17 cellular contexts compared by ENCODE assay signal in the genomic region with DNA sequence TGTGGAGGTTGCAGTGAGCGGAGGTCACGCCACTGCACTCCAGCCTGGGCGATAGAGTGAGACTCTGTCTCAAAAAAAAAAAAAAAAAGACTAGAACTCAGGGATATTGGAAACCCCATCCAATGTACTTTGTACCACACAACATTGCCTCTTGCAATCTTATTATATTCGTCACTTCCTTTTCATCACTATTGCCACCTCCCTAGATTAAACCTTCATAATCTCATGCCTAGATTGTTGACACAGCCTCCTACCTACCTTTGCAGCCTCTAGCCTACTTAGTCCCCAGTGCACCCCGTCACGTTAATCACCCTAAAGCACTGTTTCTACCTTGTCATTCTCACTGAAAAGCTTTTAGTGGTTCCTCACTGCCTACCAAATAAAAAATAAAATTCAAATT. TPM values are rescaled to one million over a fixed set of nuclear protein-coding genes. Genes with fewer than 3 reads are reported as not detected.
DNase-seq lines count a peak whose midpoint lies in the region; ATAC-seq and TF ChIP-seq lines count a peak whose summit lies in the region.
"Had no signal": no experiment of that assay in that cellular context is flagged by ENCODE, and none has a peak within 500 bp of the region (broad histone marks: within the 10 kb centered on the region; RNA-seq: fewer than 3 reads in every experiment).

No MANE protein-coding gene starts in this region.

- no peaks in the 10 kb centered on the region for H3K9me3 ChIP-seq in WERI-Rb-1 (ENCODE audit: severe bottlenecking)
- H3K9me3 ChIP-seq: HAP-1 had no signal

- CTCF ChIA-PET in activated naive CD4-positive, alpha-beta T cell treated with anti-CD3 and anti-CD28 coated beads, Interleukin-2, amount 10 ng/mL, durations not matched to agents 7 days and 5 days (lab: Charles Lee), result no interaction called here
- CTCF ChIA-PET in Calu3 (lab: Charles Lee), result no interaction called here

- no peak for ATAC-seq in naive thymus-derived CD8-positive, alpha-beta T cell

- no TSS peak for BruUV-seq in Calu3 (replicated peaks; lab: Mats Ljungman, UMichigan)

- H3K36me3 ChIP-seq in WERI-Rb-1, result no peaks in the 10 kb centered on the region
- H3K36me3 ChIP-seq: HAP-1 had no signal

- TF ChIP-seq CTCF in Calu3 (IDR thresholded peaks at IDR 0.05; ENCODE audit: unreplicated experiment), result no peak
- no peak for TF ChIP-seq CTCF in WERI-Rb-1 (IDR thresholded peaks at IDR 0.05; ENCODE audit: low read depth, low read length)

- intact Hi-C loops in Calu3 (cut with micrococcal nuclease; ENCODE audit: unreplicated experiment), result no loop called here
- intact Hi-C loops in activated T-helper 1 cell treated with anti-CD3 and anti-CD28 coated beads, Interleukin-12 subunit alpha, Interleukin-12 subunit beta, Interleukin-2, Interleukin-4 antibody, amounts not matched to agents 30 ng/mL and 10 ng/mL and 1 ng/mL, durations not matched to agents 14 hours and 24 hours and 36 hours (cut with micrococcal nuclease), result loop anchor here (5.0 kb wide), 3 partner anchors 87 to 168 kb away; a partner anchor contains a TSS

- no peak overlapping the region for H3K4me3 ChIP-seq in WERI-Rb-1 (ENCODE audit: low read depth, low read length)
- H3K4me3 ChIP-seq: HAP-1 had no signal

- H3K27me3 ChIP-seq in WERI-Rb-1 (ENCODE audit: insufficient read depth, low read depth, severe bottlenecking), result no peaks in the 10 kb centered on the region

- H3K4me1 Mint-ChIP-seq in activated naive CD4-positive, alpha-beta T cell treated with anti-CD3 and anti-CD28 coated beads, Interleukin-2, amount 10 ng/mL, durations not matched to agents 7 days and 5 days, result peaks cover 20% of the 10 kb centered on the region
- H3K4me1 Mint-ChIP-seq in Calu3 (ENCODE audit: low read depth, unreplicated experiment), result peaks cover 24% of the 10 kb centered on the region
- H3K4me1 Mint-ChIP-seq in activated T-helper 1 cell treated with anti-CD3 and anti-CD28 coated beads, Interleukin-12 subunit alpha, Interleukin-12 subunit beta, Interleukin-2, Interleukin-4 antibody, amounts not matched to agents 30 ng/mL and 10 ng/mL and 1 ng/mL, durations not matched to agents 14 hours and 24 hours and 36 hours (ENCODE audit: low read depth), result peaks cover 21% of the 10 kb centered on the region
- peaks cover 15 to 30% (median 27%) of the 10 kb centered on the region in 4 donors for H3K4me1 Mint-ChIP-seq in naive thymus-derived CD8-positive, alpha-beta T cell

- H3K27ac ChIP-seq in WERI-Rb-1, result no peak overlapping the region

- H3K4me3 Mint-ChIP-seq in activated naive CD4-positive, alpha-beta T cell treated with anti-CD3 and anti-CD28 coated beads, Interleukin-2, amount 10 ng/mL, durations not matched to agents 7 days and 5 days, result no peak overlapping the region
- H3K4me3 Mint-ChIP-seq in Calu3 (ENCODE audit: low read depth, unreplicated experiment), result no peak overlapping the region
- H3K4me3 Mint-ChIP-seq in activated T-helper 1 cell treated with anti-CD3 and anti-CD28 coated beads, Interleukin-12 subunit alpha, Interleukin-12 subunit beta, Interleukin-2, Interleukin-4 antibody, amounts not matched to agents 30 ng/mL and 10 ng/mL and 1 ng/mL, durations not matched to agents 14 hours and 24 hours and 36 hours, result peak overlapping the region; percentile 55
- peak overlapping the region in 5 of 10 donors; percentile 12 to 45 (median 24) for H3K4me3 Mint-ChIP-seq in naive thymus-derived CD8-positive, alpha-beta T cell

- peak overlapping the region; percentile 68 for H3K27ac Mint-ChIP-seq in activated naive CD4-positive, alpha-beta T cell treated with anti-CD3 and anti-CD28 coated beads, Interleukin-2, amount 10 ng/mL, durations not matched to agents 7 days and 5 days
- peak overlapping the region; percentile 6 for H3K27ac Mint-ChIP-seq in Calu3 (ENCODE audit: unreplicated experiment)
- H3K27ac Mint-ChIP-seq in activated T-helper 1 cell treated with anti-CD3 and anti-CD28 coated beads, Interleukin-12 subunit alpha, Interleukin-12 subunit beta, Interleukin-2, Interleukin-4 antibody, amounts not matched to agents 30 ng/mL and 10 ng/mL and 1 ng/mL, durations not matched to agents 14 hours and 24 hours and 36 hours, result no peak overlapping the region
- H3K27ac Mint-ChIP-seq in naive thymus-derived CD8-positive, alpha-beta T cell, result peak overlapping the region in 7 of 10 donors; percentile 18 to 86 (median 78)

- DNase-seq in activated naive CD4-positive, alpha-beta T cell treated with anti-CD3 and anti-CD28 coated beads, Interleukin-2, amount 10 ng/mL, durations not matched to agents 7 days and 5 days, result no peak
- no peak for DNase-seq in activated naive CD4-positive, alpha-beta T cell (lab: John Stamatoyannopoulos, UW)
- DNase-seq in Calu3 (no peak), NAMALWA (ENCODE audit: low spot score) (no peak), WERI-Rb-1 (no peak)
- no peak for DNase-seq in activated T-helper 1 cell treated with anti-CD3 and anti-CD28 coated beads, Interleukin-12 subunit alpha, Interleukin-12 subunit beta, Interleukin-2, Interleukin-4 antibody, amounts not matched to agents 30 ng/mL and 10 ng/mL and 1 ng/mL, durations not matched to agents 14 hours and 24 hours and 36 hours (ENCODE audit: low spot score)
- DNase-seq in naive thymus-derived CD8-positive, alpha-beta T cell, result no peak
- DNase-seq in stimulated activated CD4-positive, alpha-beta T cell treated with anti-CD3 and anti-CD28 coated beads, Interleukin-2, amount 100 ng/mL, for 48 hours, result no peak
- DNase-seq: DMS153, EL, NCI-H1417 treated with DMSO at 0.1 percent for 48 hours, NCI-H2029, NCI-H510A, NCI-H82, SHP77 had no signal

- POLR2A ChIA-PET in naive thymus-derived CD8-positive, alpha-beta T cell (lab: Charles Lee), result interaction anchor here (1.6 to 4.8 kb wide), 2 partner anchors 17 to 167 kb away, joined by 9 to 37 read pairs; a partner anchor contains a TSS

- H3K27me3 Mint-ChIP-seq in activated naive CD4-positive, alpha-beta T cell treated with anti-CD3 and anti-CD28 coated beads, Interleukin-2, amount 10 ng/mL, durations not matched to agents 7 days and 5 days, result no peaks in the 10 kb centered on the region
- H3K27me3 Mint-ChIP-seq in Calu3 (ENCODE audit: unreplicated experiment), result no peaks in the 10 kb centered on the region
- H3K27me3 Mint-ChIP-seq in activated T-helper 1 cell treated with anti-CD3 and anti-CD28 coated beads, Interleukin-12 subunit alpha, Interleukin-12 subunit beta, Interleukin-2, Interleukin-4 antibody, amounts not matched to agents 30 ng/mL and 10 ng/mL and 1 ng/mL, durations not matched to agents 14 hours and 24 hours and 36 hours (ENCODE audit: insufficient read depth), result no peaks in the 10 kb centered on the region
- H3K27me3 Mint-ChIP-seq in naive thymus-derived CD8-positive, alpha-beta T cell, result no peaks in the 10 kb centered on the region

- peaks cover 8% of the 10 kb centered on the region for H3K36me3 Mint-ChIP-seq in activated naive CD4-positive, alpha-beta T cell treated with anti-CD3 and anti-CD28 coated beads, Interleukin-2, amount 10 ng/mL, durations not matched to agents 7 days and 5 days
- H3K36me3 Mint-ChIP-seq in Calu3 (ENCODE audit: insufficient read depth, unreplicated experiment), result no peaks in the 10 kb centered on the region
- peaks cover 10% of the 10 kb centered on the region for H3K36me3 Mint-ChIP-seq in activated T-helper 1 cell treated with anti-CD3 and anti-CD28 coated beads, Interleukin-12 subunit alpha, Interleukin-12 subunit beta, Interleukin-2, Interleukin-4 antibody, amounts not matched to agents 30 ng/mL and 10 ng/mL and 1 ng/mL, durations not matched to agents 14 hours and 24 hours and 36 hours (ENCODE audit: low read depth)
- H3K36me3 Mint-ChIP-seq in naive thymus-derived CD8-positive, alpha-beta T cell, result no peaks in the 10 kb centered on the region

- no peaks in the 10 kb centered on the region for H3K9me3 Mint-ChIP-seq in activated naive CD4-positive, alpha-beta T cell treated with anti-CD3 and anti-CD28 coated beads, Interleukin-2, amount 10 ng/mL, durations not matched to agents 7 days and 5 days
- no peaks in the 10 kb centered on the region for H3K9me3 Mint-ChIP-seq in Calu3 (ENCODE audit: low read depth, unreplicated experiment)
- no peaks in the 10 kb centered on the region for H3K9me3 Mint-ChIP-seq in activated T-helper 1 cell treated with anti-CD3 and anti-CD28 coated beads, Interleukin-12 subunit alpha, Interleukin-12 subunit beta, Interleukin-2, Interleukin-4 antibody, amounts not matched to agents 30 ng/mL and 10 ng/mL and 1 ng/mL, durations not matched to agents 14 hours and 24 hours and 36 hours
- H3K9me3 Mint-ChIP-seq in naive thymus-derived CD8-positive, alpha-beta T cell, result no peaks in the 10 kb centered on the region

RNA-seq across cellular contexts. Expression of a gene that starts 23.8 kb away (rescaled TPM):
- total RNA-seq in Calu3 (2022), result 80.4 and 96.9 TPM in 2 replicates
- not detected in 2 replicates for total RNA-seq in activated T-helper 1 cell treated with anti-CD3 and anti-CD28 coated beads, Interleukin-12 subunit alpha, Interleukin-12 subunit beta, Interleukin-2, Interleukin-4 antibody, amounts not matched to agents 30 ng/mL and 10 ng/mL and 1 ng/mL, durations not matched to agents 14 hours and 24 hours and 36 hours
- not detected for total RNA-seq in naive thymus-derived CD8-positive, alpha-beta T cell
- not detected for polyA plus RNA-seq in naive thymus-derived CD8-positive, alpha-beta T cell
- polyA plus RNA-seq: BJ had no signal

RNA-seq across cellular contexts. Expression of a gene that starts 54.6 kb away (rescaled TPM):
- 2.1 and 2.3 TPM in 2 replicates for total RNA-seq in Calu3 (2022)
- 1.1 and 1.6 TPM in 2 replicates for total RNA-seq in activated T-helper 1 cell treated with anti-CD3 and anti-CD28 coated beads, Interleukin-12 subunit alpha, Interleukin-12 subunit beta, Interleukin-2, Interleukin-4 antibody, amounts not matched to agents 30 ng/mL and 10 ng/mL and 1 ng/mL, durations not matched to agents 14 hours and 24 hours and 36 hours
- 1 to 10 TPM; 2.7 to 3.1 TPM for total RNA-seq in naive thymus-derived CD8-positive, alpha-beta T cell
- under 1 TPM; 0.06 to 0.25 (median 0.14) TPM for polyA plus RNA-seq in naive thymus-derived CD8-positive, alpha-beta T cell

RNA-seq across cellular contexts. Expression of a gene that starts 54.7 kb away (rescaled TPM):
- total RNA-seq in Calu3 (2022), result 42.9 and 45.7 TPM in 2 replicates
- total RNA-seq in activated T-helper 1 cell treated with anti-CD3 and anti-CD28 coated beads, Interleukin-12 subunit alpha, Interleukin-12 subunit beta, Interleukin-2, Interleukin-4 antibody, amounts not matched to agents 30 ng/mL and 10 ng/mL and 1 ng/mL, durations not matched to agents 14 hours and 24 hours and 36 hours, result 12.6 and 13.2 TPM in 2 replicates
- total RNA-seq in naive thymus-derived CD8-positive, alpha-beta T cell, result 10 to 100 TPM; 35.3 to 36.0 TPM
- polyA plus RNA-seq in naive thymus-derived CD8-positive, alpha-beta T cell, result 1 to 10 TPM; 4.8 to 6.5 (median 5.0) TPM

Comparison
In these comparisons a context has a peak if more than half of its experiments do, and no peak if none do; other contexts are left out.
1. RNA of a gene that starts 23.8 kb away (total RNA-seq): 80.4 to 96.9 TPM in Calu3; not detected in naive thymus-derived CD8-positive, alpha-beta T cell and not detected in activated T-helper 1 cell treated with anti-CD3 and anti-CD28 coated beads, Interleukin-12 subunit alpha, Interleukin-12 subunit beta, Interleukin-2, Interleukin-4 antibody, amounts not matched to agents 30 ng/mL and 10 ng/mL and 1 ng/mL, durations not matched to agents 14 hours and 24 hours and 36 hours; every median in the first group is over 10 times any median in the second.